In the genomic region with DNA sequence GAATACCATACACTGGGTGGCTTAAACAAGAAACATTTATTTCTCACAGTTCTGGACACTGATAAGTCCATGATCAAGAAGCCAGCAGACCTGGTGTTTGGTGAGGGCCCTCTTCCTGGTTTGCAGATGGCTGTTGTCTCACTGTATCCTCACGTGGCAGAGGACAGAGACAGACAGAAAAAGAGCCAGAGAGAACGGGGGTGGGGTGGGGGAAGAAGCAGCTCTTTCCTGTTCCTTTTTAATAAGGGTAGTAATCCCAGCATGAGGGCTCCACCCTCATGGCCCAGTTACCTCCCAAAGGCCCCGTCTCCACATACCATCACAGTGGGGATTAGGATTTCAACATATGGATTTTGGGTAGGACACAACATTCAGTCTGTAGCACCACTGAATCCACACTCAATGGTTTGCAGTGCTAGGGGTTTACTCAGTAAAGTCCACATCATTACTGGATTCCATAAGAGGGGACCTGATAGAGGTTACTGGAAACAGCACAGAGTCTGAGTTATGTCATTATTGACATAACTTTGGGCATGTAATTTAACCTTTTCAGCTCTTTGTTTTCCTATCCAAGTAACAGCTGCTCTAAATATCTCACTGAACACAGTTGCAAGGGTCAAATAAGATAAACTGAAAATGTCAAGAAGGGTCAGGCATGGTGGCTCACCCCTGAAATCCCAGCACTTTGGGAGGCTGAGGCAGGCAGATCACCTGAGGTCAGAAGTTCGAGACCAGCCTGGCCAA, we compare ENCODE assay signal across 10 cellular contexts. TPM values are rescaled to one million over a fixed set of nuclear protein-coding genes. Genes with fewer than 3 reads are reported as not detected.
DNase-seq lines count a peak whose midpoint lies in the region; ATAC-seq and TF ChIP-seq lines count a peak whose summit lies in the region.
"Had no signal": no experiment of that assay in that cellular context is flagged by ENCODE, and none has a peak within 500 bp of the region (broad histone marks: within the 10 kb centered on the region; RNA-seq: fewer than 3 reads in every experiment).

No MANE protein-coding gene starts in this region.

- no peak for TF ChIP-seq RAD21 in SK-N-SH (IDR thresholded peaks at IDR 0.05; ENCODE audit: low read length)

- H3K27me3 Mint-ChIP-seq in natural killer cell (ENCODE audit: low read depth in 2 of 2) = no peaks in the 10 kb centered on the region
- no peaks in the 10 kb centered on the region for H3K27me3 Mint-ChIP-seq in activated T-helper 1 cell treated with anti-CD3 and anti-CD28 coated beads, Interleukin-12 subunit alpha, Interleukin-12 subunit beta, Interleukin-2, Interleukin-4 antibody, amounts not matched to agents 30 ng/mL and 10 ng/mL and 1 ng/mL, durations not matched to agents 14 hours and 24 hours and 36 hours (ENCODE audit: insufficient read depth)
- H3K27me3 Mint-ChIP-seq: activated T-cell treated with anti-CD3 and anti-CD28 coated beads, Interleukin-2, amount 50 U/mL, for 24 hours had no signal

- H3K4me1 ChIP-seq in left ventricle myocardium inferior = peaks cover 28% of the 10 kb centered on the region
- peaks cover 0 to 44% (median 31%) of the 10 kb centered on the region in 4 donors for H3K4me1 ChIP-seq in sigmoid colon
- peaks cover 3 to 4% of the 10 kb centered on the region in 2 experiments; a peak in 2 of 4 replicates for H3K4me1 ChIP-seq in SK-N-SH (ENCODE audit: control insufficient read depth in 1 of 2, insufficient read depth in 2 of 2, low read depth in 1 of 2, low read length in 1 of 2)

- H3K27ac ChIP-seq in left ventricle myocardium inferior (replicated peaks) = peak overlapping the region; percentile 36
- peak overlapping the region in 3 of 4 donors; percentile 55 to 72 (median 71) for H3K27ac ChIP-seq in sigmoid colon
- no peak overlapping the region for H3K27ac ChIP-seq in SK-N-SH (ENCODE audit: low read depth in 2 of 2, low read length in 1 of 2)

- H3K4me3 ChIP-seq in left ventricle myocardium inferior = no peak overlapping the region
- H3K4me3 ChIP-seq in sigmoid colon = no peak overlapping the region
- no peak overlapping the region for H3K4me3 ChIP-seq in SK-N-SH (ENCODE audit: low read depth in 2 of 2, low read length in 1 of 2)

- no peak for TF ChIP-seq CTCF in left ventricle myocardium inferior (IDR thresholded peaks at IDR 0.05; ENCODE audit: borderline replicate concordance)
- TF ChIP-seq CTCF in sigmoid colon (IDR thresholded peaks at IDR 0.05) = no peak
- TF ChIP-seq CTCF in natural killer cell (IDR thresholded peaks at IDR 0.05) = no peak
- no peak for TF ChIP-seq CTCF in SK-N-SH (IDR thresholded peaks at IDR 0.05)

- no peak overlapping the region for H3K27ac Mint-ChIP-seq in natural killer cell
- no peak overlapping the region for H3K27ac Mint-ChIP-seq in activated T-helper 1 cell treated with anti-CD3 and anti-CD28 coated beads, Interleukin-12 subunit alpha, Interleukin-12 subunit beta, Interleukin-2, Interleukin-4 antibody, amounts not matched to agents 30 ng/mL and 10 ng/mL and 1 ng/mL, durations not matched to agents 14 hours and 24 hours and 36 hours
- H3K27ac Mint-ChIP-seq: activated T-cell treated with anti-CD3 and anti-CD28 coated beads, Interleukin-2, amount 50 U/mL, for 24 hours; HFFc6; mesothelial cell of epicardium had no signal

- no peak for TF ChIP-seq POLR2A in sigmoid colon (IDR thresholded peaks at IDR 0.05)

- H3K79me2 ChIP-seq in SK-N-SH (ENCODE audit: insufficient read depth) = no peaks in the 10 kb centered on the region

- no peaks in the 10 kb centered on the region for H3K9me3 Mint-ChIP-seq in natural killer cell
- no peaks in the 10 kb centered on the region for H3K9me3 Mint-ChIP-seq in activated T-helper 1 cell treated with anti-CD3 and anti-CD28 coated beads, Interleukin-12 subunit alpha, Interleukin-12 subunit beta, Interleukin-2, Interleukin-4 antibody, amounts not matched to agents 30 ng/mL and 10 ng/mL and 1 ng/mL, durations not matched to agents 14 hours and 24 hours and 36 hours
- H3K9me3 Mint-ChIP-seq: activated T-cell treated with anti-CD3 and anti-CD28 coated beads, Interleukin-2, amount 50 U/mL, for 24 hours; HFFc6; mesothelial cell of epicardium had no signal

- H3K9me2 ChIP-seq in SK-N-SH = no peaks in the 10 kb centered on the region

- no peak overlapping the region for H3K9ac ChIP-seq in SK-N-SH

- H3K27me3 ChIP-seq in left ventricle myocardium inferior (ENCODE audit: low read depth) (no peaks in the 10 kb centered on the region), sigmoid colon (no peaks in the 10 kb centered on the region), SK-N-SH (ENCODE audit: insufficient read depth) (no peaks in the 10 kb centered on the region)

- WGBS in sigmoid colon, 2 donors = 50 to 53% methylated on average over 4 of the region's 4 CpGs
- WGBS in SK-N-SH (ENCODE audit: low lambda C conversion rate) = 80% methylated on average over 4 of the region's 4 CpGs

- TF ChIP-seq EP300 in sigmoid colon (IDR thresholded peaks at IDR 0.05) (no peak), SK-N-SH (IDR thresholded peaks at IDR 0.05; ENCODE audit: borderline replicate concordance in 1 of 2, low read depth in 1 of 2, low read length in 1 of 2) (no peak)

- H3K4me3 Mint-ChIP-seq in natural killer cell = no peak overlapping the region
- no peak overlapping the region for H3K4me3 Mint-ChIP-seq in activated T-helper 1 cell treated with anti-CD3 and anti-CD28 coated beads, Interleukin-12 subunit alpha, Interleukin-12 subunit beta, Interleukin-2, Interleukin-4 antibody, amounts not matched to agents 30 ng/mL and 10 ng/mL and 1 ng/mL, durations not matched to agents 14 hours and 24 hours and 36 hours
- H3K4me3 Mint-ChIP-seq: activated T-cell treated with anti-CD3 and anti-CD28 coated beads, Interleukin-2, amount 50 U/mL, for 24 hours; HFFc6; mesothelial cell of epicardium had no signal

- no peak overlapping the region for H3K4me2 ChIP-seq in SK-N-SH

- POLR2A ChIA-PET in SK-N-SH (lab: Yijun Ruan, JAX) = no interaction called here

- H3K36me3 Mint-ChIP-seq in natural killer cell = no peaks in the 10 kb centered on the region
- peaks cover 2% of the 10 kb centered on the region for H3K36me3 Mint-ChIP-seq in activated T-helper 1 cell treated with anti-CD3 and anti-CD28 coated beads, Interleukin-12 subunit alpha, Interleukin-12 subunit beta, Interleukin-2, Interleukin-4 antibody, amounts not matched to agents 30 ng/mL and 10 ng/mL and 1 ng/mL, durations not matched to agents 14 hours and 24 hours and 36 hours (ENCODE audit: low read depth)

- no peak overlapping the region for H2AFZ ChIP-seq in SK-N-SH (ENCODE audit: low read depth)

- peak; percentile 17 for DNase-seq in HuH-7 (ENCODE audit: low spot score)
- peak; percentile 36 to 61 for DNase-seq in SHP77 (lab: John Stamatoyannopoulos, UW)
- DNase-seq in left ventricle myocardium inferior = peak; percentile 18
- no peak for DNase-seq in sigmoid colon
- no peak for DNase-seq in natural killer cell
- no peak for DNase-seq in SK-N-SH
- DNase-seq in activated T-helper 1 cell treated with anti-CD3 and anti-CD28 coated beads, Interleukin-12 subunit alpha, Interleukin-12 subunit beta, Interleukin-2, Interleukin-4 antibody, amounts not matched to agents 30 ng/mL and 10 ng/mL and 1 ng/mL, durations not matched to agents 14 hours and 24 hours and 36 hours (ENCODE audit: low spot score) = no peak
- DNase-seq: activated T-cell treated with anti-CD3 and anti-CD28 coated beads, Interleukin-2, amount 50 U/mL, for 24 hours; HFFc6 had no signal

- peaks cover 0 to 8% of the 10 kb centered on the region in 2 donors for H3K4me1 Mint-ChIP-seq in natural killer cell
- H3K4me1 Mint-ChIP-seq in activated T-helper 1 cell treated with anti-CD3 and anti-CD28 coated beads, Interleukin-12 subunit alpha, Interleukin-12 subunit beta, Interleukin-2, Interleukin-4 antibody, amounts not matched to agents 30 ng/mL and 10 ng/mL and 1 ng/mL, durations not matched to agents 14 hours and 24 hours and 36 hours (ENCODE audit: low read depth) = peaks cover 10% of the 10 kb centered on the region

- H4K20me1 ChIP-seq in SK-N-SH (ENCODE audit: insufficient read depth) = no peaks in the 10 kb centered on the region

- H3K9me3 ChIP-seq in left ventricle myocardium inferior (replicated peaks) (no peaks in the 10 kb centered on the region), sigmoid colon (no peaks in the 10 kb centered on the region), SK-N-SH (no peaks in the 10 kb centered on the region)

- no peaks in the 10 kb centered on the region for H3F3A ChIP-seq in SK-N-SH (replicated peaks; ENCODE audit: insufficient read depth)

- CTCF ChIA-PET in SK-N-SH (lab: Yijun Ruan, JAX) = interaction anchor here (0.9 to 5.9 kb wide), 14 partner anchors 13 to 186 kb away, joined by 3 to 101 read pairs (median 8); a partner anchor contains a TSS

- no peak for ATAC-seq in natural killer cell

- intact Hi-C loops in left ventricle myocardium inferior (cut with micrococcal nuclease) (no loop called here), sigmoid colon (cut with DNase I) (loop anchor here (5.0 kb wide), 2 partner anchors 130 to 185 kb away; no protein-coding TSS in a partner anchor), natural killer cell (cut with micrococcal nuclease) (loop anchor here (5.0 kb wide), 1 partner anchor 185 kb away; no protein-coding TSS in a partner anchor)
- intact Hi-C loops in activated T-helper 1 cell treated with anti-CD3 and anti-CD28 coated beads, Interleukin-12 subunit alpha, Interleukin-12 subunit beta, Interleukin-2, Interleukin-4 antibody, amounts not matched to agents 30 ng/mL and 10 ng/mL and 1 ng/mL, durations not matched to agents 14 hours and 24 hours and 36 hours (cut with micrococcal nuclease) = loop anchor here (5.0 kb wide), 1 partner anchor 105 kb away; a partner anchor contains a TSS

- no peaks in the 10 kb centered on the region for H3K36me3 ChIP-seq in left ventricle myocardium inferior
- H3K36me3 ChIP-seq in sigmoid colon = no peaks in the 10 kb centered on the region
- H3K36me3 ChIP-seq in SK-N-SH (replicated peaks in 1 of 2; ENCODE audit: control insufficient read depth in 1 of 2, insufficient read depth in 2 of 2, low read length in 1 of 2) = no peaks in the 10 kb centered on the region

TF ChIP-seq in SK-N-SH, 30 proteins besides CTCF, POLR2A, EP300 and RAD21:
- TF ChIP-seq EZH2phosphoT487 (IDR thresholded peaks at IDR 0.05; ENCODE audit: borderline replicate concordance, low read depth) = no peak
- TF ChIP-seq TAF1 (IDR thresholded peaks at IDR 0.05; ENCODE audit: borderline replicate concordance, low read depth, low read length) = no peak
TF ChIP-seq in SK-N-SH: peak in this region for 0.

RNA-seq across cellular contexts. Expression of a gene that starts 53.2 kb away (rescaled TPM):
- 24.2 TPM for total RNA-seq in left ventricle myocardium inferior
- total RNA-seq in sigmoid colon = 10 to 100 TPM; 21.0 to 29.3 (median 25.6) TPM
- polyA plus RNA-seq in sigmoid colon = 10 to 100 TPM in 2 of 3 donors, 1 to 10 TPM in 1; 6.7 to 14.5 (median 10.2) TPM
- 10 to 100 TPM; 22.8 to 35.8 (median 24.8) TPM for total RNA-seq in natural killer cell
- 6.7 and 9.3 TPM in 2 replicates for polyA plus RNA-seq in SK-N-SH (2012; rRNA removed)
- polyA plus RNA-seq in SK-N-SH (2012; cell fraction: cytosol; rRNA removed) = 11.0 and 15.7 TPM in 2 replicates
- 2.4 and 7.6 TPM in 2 replicates for polyA plus RNA-seq in SK-N-SH (2012; cell fraction: nucleus; rRNA removed)
- 61.2 and 64.9 TPM in 2 replicates for total RNA-seq in activated T-helper 1 cell treated with anti-CD3 and anti-CD28 coated beads, Interleukin-12 subunit alpha, Interleukin-12 subunit beta, Interleukin-2, Interleukin-4 antibody, amounts not matched to agents 30 ng/mL and 10 ng/mL and 1 ng/mL, durations not matched to agents 14 hours and 24 hours and 36 hours

Comparison
In these comparisons a context has a peak if more than half of its experiments do, and no peak if none do; other contexts are left out.
1. DNase-seq: peak in HuH-7 (single experiment), SHP77 (2 of 2) and left ventricle myocardium inferior (single experiment); none in sigmoid colon (single experiment), natural killer cell (single experiment), SK-N-SH (single experiment) and activated T-helper 1 cell treated with anti-CD3 and anti-CD28 coated beads, Interleukin-12 subunit alpha, Interleukin-12 subunit beta, Interleukin-2, Interleukin-4 antibody, amounts not matched to agents 30 ng/mL and 10 ng/mL and 1 ng/mL, durations not matched to agents 14 hours and 24 hours and 36 hours (single experiment).
2. H3K27ac ChIP-seq: peak in left ventricle myocardium inferior (single experiment) and sigmoid colon (3 of 4); none in SK-N-SH (0 of 2).